ENCODE assay signal across 9 cellular contexts in the genomic region with DNA sequence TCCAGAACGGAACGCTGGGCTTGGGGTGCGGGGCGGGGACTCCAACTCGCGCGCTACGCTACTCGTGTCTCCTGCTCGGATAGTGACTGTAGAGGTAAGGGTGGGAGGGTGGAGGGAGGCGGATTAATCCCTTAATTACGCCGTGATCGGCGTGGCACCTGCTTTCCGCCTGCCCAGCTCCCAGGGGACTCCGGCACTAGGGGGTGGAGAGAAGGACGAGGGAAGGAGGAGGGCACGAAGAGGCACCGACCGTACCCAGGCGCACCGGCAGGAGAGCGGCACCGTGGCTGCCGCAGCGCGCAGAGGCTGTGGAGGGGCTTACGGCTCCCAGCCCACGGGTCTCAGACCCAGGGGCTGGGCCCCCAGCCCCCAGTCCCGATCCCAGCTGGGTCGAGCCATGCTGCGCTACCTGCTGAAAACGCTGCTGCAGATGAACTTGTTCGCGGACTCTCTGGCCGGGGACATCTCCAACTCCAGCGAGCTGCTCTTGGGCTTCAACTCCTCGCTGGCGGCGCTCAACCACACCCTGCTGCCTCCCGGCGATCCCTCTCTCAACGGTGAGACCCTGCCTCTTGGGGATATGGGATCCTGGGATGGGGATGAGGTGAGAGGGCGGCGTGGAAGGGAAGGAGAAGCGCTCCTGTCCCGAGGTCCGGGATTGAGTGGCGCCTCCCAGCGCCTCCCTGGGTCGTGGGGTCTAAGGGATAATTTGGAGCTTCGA. TPM values are rescaled to one million over a fixed set of nuclear protein-coding genes. Genes with fewer than 3 reads are reported as not detected.
DNase-seq lines count a peak whose midpoint lies in the region; ATAC-seq and TF ChIP-seq lines count a peak whose summit lies in the region.
"Had no signal": no experiment of that assay in that cellular context is flagged by ENCODE, and none has a peak within 500 bp of the region (broad histone marks: within the 10 kb centered on the region; RNA-seq: fewer than 3 reads in every experiment).

A gene with protein sequence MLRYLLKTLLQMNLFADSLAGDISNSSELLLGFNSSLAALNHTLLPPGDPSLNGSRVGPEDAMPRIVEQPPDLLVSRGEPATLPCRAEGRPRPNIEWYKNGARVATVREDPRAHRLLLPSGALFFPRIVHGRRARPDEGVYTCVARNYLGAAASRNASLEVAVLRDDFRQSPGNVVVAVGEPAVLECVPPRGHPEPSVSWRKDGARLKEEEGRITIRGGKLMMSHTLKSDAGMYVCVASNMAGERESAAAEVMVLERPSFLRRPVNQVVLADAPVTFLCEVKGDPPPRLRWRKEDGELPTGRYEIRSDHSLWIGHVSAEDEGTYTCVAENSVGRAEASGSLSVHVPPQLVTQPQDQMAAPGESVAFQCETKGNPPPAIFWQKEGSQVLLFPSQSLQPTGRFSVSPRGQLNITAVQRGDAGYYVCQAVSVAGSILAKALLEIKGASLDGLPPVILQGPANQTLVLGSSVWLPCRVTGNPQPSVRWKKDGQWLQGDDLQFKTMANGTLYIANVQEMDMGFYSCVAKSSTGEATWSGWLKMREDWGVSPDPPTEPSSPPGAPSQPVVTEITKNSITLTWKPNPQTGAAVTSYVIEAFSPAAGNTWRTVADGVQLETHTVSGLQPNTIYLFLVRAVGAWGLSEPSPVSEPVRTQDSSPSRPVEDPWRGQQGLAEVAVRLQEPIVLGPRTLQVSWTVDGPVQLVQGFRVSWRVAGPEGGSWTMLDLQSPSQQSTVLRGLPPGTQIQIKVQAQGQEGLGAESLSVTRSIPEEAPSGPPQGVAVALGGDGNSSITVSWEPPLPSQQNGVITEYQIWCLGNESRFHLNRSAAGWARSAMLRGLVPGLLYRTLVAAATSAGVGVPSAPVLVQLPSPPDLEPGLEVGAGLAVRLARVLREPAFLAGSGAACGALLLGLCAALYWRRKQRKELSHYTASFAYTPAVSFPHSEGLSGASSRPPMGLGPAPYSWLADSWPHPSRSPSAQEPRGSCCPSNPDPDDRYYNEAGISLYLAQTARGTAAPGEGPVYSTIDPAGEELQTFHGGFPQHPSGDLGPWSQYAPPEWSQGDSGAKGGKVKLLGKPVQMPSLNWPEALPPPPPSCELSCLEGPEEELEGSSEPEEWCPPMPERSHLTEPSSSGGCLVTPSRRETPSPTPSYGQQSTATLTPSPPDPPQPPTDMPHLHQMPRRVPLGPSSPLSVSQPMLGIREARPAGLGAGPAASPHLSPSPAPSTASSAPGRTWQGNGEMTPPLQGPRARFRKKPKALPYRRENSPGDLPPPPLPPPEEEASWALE (N-terminal part only) (plus strand): TSS at position 252 of the 721 bp plus-strand sequence. CDS start 146 bp downstream, at position 398.

- H3K27me3 Mint-ChIP-seq in stimulated activated naive CD8-positive, alpha-beta T cell treated with anti-CD3 and anti-CD28 coated beads, Interleukin-15, amount 100 ng/mL, for 72 hours = peaks cover 100% of the 10 kb centered on the region
- peaks cover 81% of the 10 kb centered on the region for H3K27me3 Mint-ChIP-seq in MCF 10A (ENCODE audit: insufficient read depth, unreplicated experiment)

- peaks cover 56% of the 10 kb centered on the region for H3K4me1 Mint-ChIP-seq in stimulated activated naive CD8-positive, alpha-beta T cell treated with anti-CD3 and anti-CD28 coated beads, Interleukin-15, amount 100 ng/mL, for 72 hours
- no peaks in the 10 kb centered on the region for H3K4me1 Mint-ChIP-seq in MCF 10A (ENCODE audit: insufficient read depth, unreplicated experiment)

- no peak within 1 kb of the TSS for H3K9ac ChIP-seq in mesendoderm (ENCODE audit: low read length)

- CTCF ChIA-PET in MCF 10A (lab: Yijun Ruan, JAX) = interaction anchor here (0.6 to 3.0 kb wide), 15 partner anchors 10 to 246 kb away, joined by 3 to 20 read pairs (median 5); no protein-coding TSS in a partner anchor

- peak within 1 kb of the TSS; percentile 40 to 52 for H3K4me3 Mint-ChIP-seq in stimulated activated naive CD8-positive, alpha-beta T cell treated with anti-CD3 and anti-CD28 coated beads, Interleukin-15, amount 100 ng/mL, for 72 hours
- peak within 1 kb of the TSS; percentile 47 for H3K4me3 Mint-ChIP-seq in MCF 10A (ENCODE audit: unreplicated experiment)
- H3K4me3 Mint-ChIP-seq: activated naive CD4-positive, alpha-beta T cell treated with anti-CD3 and anti-CD28 coated beads, Interleukin-2, amount 50 U/mL, for 24 hours had no signal

- H3K27ac ChIP-seq in mesendoderm (ENCODE audit: low read depth, low read length) = no peak within 1 kb of the TSS
- H3K27ac ChIP-seq in aorta (ENCODE audit: low read depth in 1 of 2, low read length in 2 of 2) = no peak within 1 kb of the TSS

- no peak within 1 kb of the TSS for H3K4ac ChIP-seq in mesendoderm (ENCODE audit: low read depth, low read length)

- no peak within 1 kb of the TSS for H3K4me2 ChIP-seq in mesendoderm (ENCODE audit: low read length)

- H2BK120ac ChIP-seq in mesendoderm (ENCODE audit: low read depth, low read length) = no peak within 1 kb of the TSS

- H3K4me1 ChIP-seq in mesendoderm (ENCODE audit: control insufficient read depth, low read depth, low read length) (no peaks in the 10 kb centered on the region), aorta (ENCODE audit: control insufficient read depth in 1 of 2, insufficient read depth in 2 of 2, low read length in 2 of 2) (no peaks in the 10 kb centered on the region)

- H2BK5ac ChIP-seq in mesendoderm (ENCODE audit: low read length) = no peak within 1 kb of the TSS

- no TSS peak for BruUV-seq in MCF 10A (replicated peaks; lab: Mats Ljungman, UMichigan)

- DNase-seq in stimulated activated naive CD8-positive, alpha-beta T cell treated with anti-CD3 and anti-CD28 coated beads, Interleukin-15, amount 100 ng/mL, for 72 hours = no peak
- no peak for DNase-seq in stimulated activated naive CD8-positive, alpha-beta T cell treated with anti-CD3 and anti-CD28 coated beads, Interleukin-15, Interleukin-2, amounts not matched to agents 100 U/mL and 50 U/mL, for 24 hours
- DNase-seq in MCF 10A (ENCODE audit: unreplicated experiment) (no peak), mesendoderm (peak; percentile 21), aorta (no peak), cerebellar nuclear complex (lab: John Stamatoyannopoulos, UW) (no peak)
- no peak for DNase-seq in activated naive CD4-positive, alpha-beta T cell (lab: John Stamatoyannopoulos, UW)
- no peak for DNase-seq in activated CD8-positive, alpha-beta memory T cell treated with anti-CD3 and anti-CD28 coated beads for 24 hours

- no peak within 1 kb of the TSS for H4K8ac ChIP-seq in mesendoderm (ENCODE audit: low read depth, low read length)

- H3K36me3 ChIP-seq in mesendoderm (ENCODE audit: control insufficient read depth, insufficient read depth, low read length) = no peaks in the 10 kb centered on the region
- H3K36me3 ChIP-seq in aorta (ENCODE audit: control insufficient read depth in 1 of 2, insufficient read depth in 2 of 2, low read length in 1 of 2) = no peaks in the 10 kb centered on the region

- H3K9me3 Mint-ChIP-seq in stimulated activated naive CD8-positive, alpha-beta T cell treated with anti-CD3 and anti-CD28 coated beads, Interleukin-15, amount 100 ng/mL, for 72 hours = no peaks in the 10 kb centered on the region
- no peaks in the 10 kb centered on the region for H3K9me3 Mint-ChIP-seq in MCF 10A (ENCODE audit: unreplicated experiment)
- H3K9me3 Mint-ChIP-seq: activated naive CD4-positive, alpha-beta T cell treated with anti-CD3 and anti-CD28 coated beads, Interleukin-2, amount 50 U/mL, for 24 hours had no signal

- no peak for ATAC-seq in stimulated activated naive CD8-positive, alpha-beta T cell treated with anti-CD3 and anti-CD28 coated beads, Interleukin-15, amount 100 ng/mL, for 72 hours
- ATAC-seq in stimulated activated naive CD8-positive, alpha-beta T cell treated with anti-CD3 and anti-CD28 coated beads, Interleukin-15, Interleukin-2, amounts not matched to agents 100 U/mL and 50 U/mL, for 24 hours = no peak
- no peak for ATAC-seq in aorta (ENCODE audit: low FRiP score)

- H3K4me3 ChIP-seq in mesendoderm (ENCODE audit: low read length) = no peak within 1 kb of the TSS
- no peak within 1 kb of the TSS for H3K4me3 ChIP-seq in aorta (ENCODE audit: low read length in 2 of 2)

- H3K9me3 ChIP-seq in aorta (ENCODE audit: control insufficient read depth, low read length) = no peaks in the 10 kb centered on the region

- POLR2A ChIA-PET in MCF 10A (lab: Yijun Ruan, JAX) = no interaction called here

- no peak for TF ChIP-seq CTCF in MCF 10A (IDR thresholded peaks at IDR 0.05; ENCODE audit: unreplicated experiment)

- H2AK5ac ChIP-seq in mesendoderm (ENCODE audit: low read length) = no peak within 1 kb of the TSS

- no peaks in the 10 kb centered on the region for H3K36me3 Mint-ChIP-seq in MCF 10A (ENCODE audit: insufficient read depth, unreplicated experiment)

- H3K79me2 ChIP-seq in mesendoderm (ENCODE audit: control insufficient read depth, insufficient read depth, low read length) = no peaks in the 10 kb centered on the region

- no peak within 1 kb of the TSS for H3K23ac ChIP-seq in mesendoderm (ENCODE audit: low read length)

- H3K27me3 ChIP-seq in mesendoderm (ENCODE audit: insufficient read depth, low read length, poor library complexity) (peaks cover 86% of the 10 kb centered on the region), aorta (ENCODE audit: control insufficient read depth in 1 of 2, insufficient read depth in 2 of 2, low read length in 1 of 2) (no peaks in the 10 kb centered on the region)

- H4K5ac ChIP-seq in mesendoderm (ENCODE audit: low read length) = no peak within 1 kb of the TSS

- intact Hi-C loops in MCF 10A (cut with micrococcal nuclease) = no loop called here
- intact Hi-C loops in aorta (cut with DNase I) = no loop called here

- no peak within 1 kb of the TSS for H2BK15ac ChIP-seq in mesendoderm (replicated peaks; ENCODE audit: low read depth)

- no CpG with 5 or more reads among the region's 53 CpGs for whole genome bisulfite sequencing in mesendoderm (ENCODE audit: extremely low coverage, insufficient coverage, low lambda C conversion rate)
- WGBS in aorta, 2 donors = 1% methylated on average over 53 of the region's 53 CpGs

- H3K18ac ChIP-seq in mesendoderm (ENCODE audit: low read length) = no peak within 1 kb of the TSS

- H3K79me1 ChIP-seq in mesendoderm (ENCODE audit: low read length) = no peaks in the 10 kb centered on the region

- no peak within 1 kb of the TSS for H3K56ac ChIP-seq in mesendoderm (ENCODE audit: low read length)

- H3K27ac Mint-ChIP-seq in stimulated activated naive CD8-positive, alpha-beta T cell treated with anti-CD3 and anti-CD28 coated beads, Interleukin-15, amount 100 ng/mL, for 72 hours = peak within 1 kb of the TSS in 1 of 2 donors; percentile 42
- no peak within 1 kb of the TSS for H3K27ac Mint-ChIP-seq in MCF 10A (ENCODE audit: low read depth, unreplicated experiment)
- H3K27ac Mint-ChIP-seq: activated naive CD4-positive, alpha-beta T cell treated with anti-CD3 and anti-CD28 coated beads, Interleukin-2, amount 50 U/mL, for 24 hours had no signal

RNA-seq across cellular contexts. Expression of the gene that starts here (rescaled TPM):
- total RNA-seq in MCF 10A (2022) (104 and 117 TPM in 2 replicates), aorta (10 to 100 TPM; 15.7 to 63.0 TPM)
- polyA plus RNA-seq in mesendoderm (2013, experiment 1 of 2) = 7.8 TPM
- 7.7 TPM for polyA plus RNA-seq in mesendoderm (2013, experiment 2 of 2)
- polyA plus RNA-seq in aorta = 10 to 100 TPM in 1 of 2 donors, 1 to 10 TPM in 1; 2.1 to 19.7 TPM
